In genomic region chr17:2547176-2547575, GRCh38 we compare ENCODE assay signal across 14 cellular contexts. TPM values are rescaled to one million over a fixed set of nuclear protein-coding genes. Genes with fewer than 3 reads are reported as not detected.
A peak's percentile ranks its signal among the peaks of the same experiment; 100 is the strongest.
DNase-seq lines count a peak whose midpoint lies in the region; ATAC-seq, FAIRE-seq and TF ChIP-seq lines count a peak whose summit lies in the region.
"Had no signal": no experiment of that assay in that cellular context is flagged by ENCODE, and none has a peak within 500 bp of the region (broad histone marks: within the 10 kb centered on the region; RNA-seq: fewer than 3 reads in every experiment).

No MANE protein-coding gene starts in this region.

- peaks cover 5% of the 10 kb centered on the region for H3K27me3 Mint-ChIP-seq in activated CD4-positive, alpha-beta T cell treated with anti-CD3 and anti-CD28 coated beads, Interleukin-2, amount 10 ng/mL, durations not matched to agents 7 days and 5 days

- no peak overlapping the region for H3K27ac ChIP-seq in brain microvascular endothelial cell
- H3K27ac ChIP-seq: thoracic aorta had no signal

- no peak for TF ChIP-seq CTCF in brain microvascular endothelial cell (IDR thresholded peaks at IDR 0.05; ENCODE audit: low read depth, low read length, missing control alignments)
- TF ChIP-seq CTCF in D721Med (IDR thresholded peaks at IDR 0.05; ENCODE audit: insufficient read depth, missing control alignments): no peak

- no peaks in the 10 kb centered on the region for H3K27me3 ChIP-seq in brain microvascular endothelial cell (replicated peaks)

- H3K9me3 Mint-ChIP-seq in activated CD4-positive, alpha-beta T cell treated with anti-CD3 and anti-CD28 coated beads, Interleukin-2, amount 10 ng/mL, durations not matched to agents 7 days and 5 days: no peaks in the 10 kb centered on the region
- H3K9me3 Mint-ChIP-seq: activated T-helper 2 cell treated with anti-CD3 and anti-CD28 coated beads, Interferon-gamma antibody, Interleukin-2, Interleukin-4, amounts not matched to agents 10 μg/mL and 5 μg/mL and 100 μg/mL, durations not matched to agents 14 hours and 24 hours and 36 hours had no signal

- POLR2A ChIA-PET in activated CD4-positive, alpha-beta T cell treated with anti-CD3 and anti-CD28 coated beads, Interleukin-2, amount 10 ng/mL, durations not matched to agents 7 days and 5 days (lab: Charles Lee): no interaction called here

- ATAC-seq in HG03108 (IDR thresholded peaks at IDR 0.05; ENCODE audit: unreplicated experiment): no peak
- ATAC-seq: right cardiac atrium had no signal

- in situ Hi-C loops in brain microvascular endothelial cell (cut with HindIII; ENCODE audit: low pct_ligation_motif_present, low sequenced_read_pairs): no loop called here

- H3K4me3 Mint-ChIP-seq in activated CD4-positive, alpha-beta T cell treated with anti-CD3 and anti-CD28 coated beads, Interleukin-2, amount 10 ng/mL, durations not matched to agents 7 days and 5 days: no peak overlapping the region

- H3K4me1 Mint-ChIP-seq in activated CD4-positive, alpha-beta T cell treated with anti-CD3 and anti-CD28 coated beads, Interleukin-2, amount 10 ng/mL, durations not matched to agents 7 days and 5 days: no peaks in the 10 kb centered on the region

- DNase-seq in Daoy (ENCODE audit: low read depth) (peak; percentile 26), LHCN-M2 (ENCODE audit: low read depth) (peak; percentile 30), brain microvascular endothelial cell (peak; percentile 6), D721Med (ENCODE audit: insufficient read length, low spot score) (no peak)
- no peak for DNase-seq in stimulated activated CD4-positive, alpha-beta T cell treated with anti-CD3 and anti-CD28 coated beads, Interleukin-4, amount 100 ng/mL, for 24 hours
- DNase-seq in activated CD4-positive, alpha-beta T cell treated with anti-CD3 and anti-CD28 coated beads, Interleukin-2, amount 10 ng/mL, durations not matched to agents 7 days and 5 days: no peak
- DNase-seq: activated CD4-positive, alpha-beta T cell treated with anti-CD3 and anti-CD28 coated beads for 48 hours; islet precursor cell; NCI-H1417 treated with DMSO at 0.1 percent for 48 hours; right cardiac atrium had no signal

- FAIRE-seq in islet of Langerhans (lab: Jason Lieb, UNC) (peak; percentile 56), D721Med (lab: Jason Lieb, UNC) (no peak)

- H3K36me3 ChIP-seq in brain microvascular endothelial cell (replicated peaks): no peaks in the 10 kb centered on the region
- H3K36me3 ChIP-seq: thoracic aorta had no signal

- H3K4me3 ChIP-seq in brain microvascular endothelial cell (ENCODE audit: low read depth, low read length): no peak overlapping the region
- H3K4me3 ChIP-seq: thoracic aorta had no signal

- CTCF ChIA-PET in activated CD4-positive, alpha-beta T cell treated with anti-CD3 and anti-CD28 coated beads, Interleukin-2, amount 10 ng/mL, durations not matched to agents 7 days and 5 days (lab: Charles Lee): interaction anchor here (0.6 to 1.0 kb wide), 8 partner anchors 10 to 958 kb away, joined by 3 to 6 read pairs (median 3); no protein-coding TSS in a partner anchor

- no peaks in the 10 kb centered on the region for H3K36me3 Mint-ChIP-seq in activated CD4-positive, alpha-beta T cell treated with anti-CD3 and anti-CD28 coated beads, Interleukin-2, amount 10 ng/mL, durations not matched to agents 7 days and 5 days (ENCODE audit: low read depth)

- H3K27ac Mint-ChIP-seq in activated CD4-positive, alpha-beta T cell treated with anti-CD3 and anti-CD28 coated beads, Interleukin-2, amount 10 ng/mL, durations not matched to agents 7 days and 5 days: no peak overlapping the region
- H3K27ac Mint-ChIP-seq: activated T-helper 2 cell treated with anti-CD3 and anti-CD28 coated beads, Interferon-gamma antibody, Interleukin-2, Interleukin-4, amounts not matched to agents 10 μg/mL and 5 μg/mL and 100 μg/mL, durations not matched to agents 14 hours and 24 hours and 36 hours had no signal

RNA-seq across cellular contexts. Expression of gene METTL16, which starts 35.5 kb away (rescaled TPM):
- total RNA-seq in Daoy (2014; rRNA removed; shearing (Covaris generic)): 20.2 and 21.2 TPM in 2 replicates
- 17.8 and 22.4 TPM in 2 replicates for total RNA-seq in LHCN-M2 (2014; rRNA removed)
- 9.3 TPM for polyA plus RNA-seq in LHCN-M2 (2012)
- 10 to 100 TPM; 27.8 to 29.9 TPM for total RNA-seq in activated CD4-positive, alpha-beta T cell treated with anti-CD3 and anti-CD28 coated beads, Interleukin-2, amount 10 ng/mL, durations not matched to agents 7 days and 5 days

RNA-seq across cellular contexts. Expression of gene PAFAH1B1, which starts 46.3 kb away (rescaled TPM):
- total RNA-seq in Daoy (2014; rRNA removed; shearing (Covaris generic)): 127 and 128 TPM in 2 replicates
- 59.1 and 89.2 TPM in 2 replicates for total RNA-seq in LHCN-M2 (2014; rRNA removed)
- polyA plus RNA-seq in LHCN-M2 (2012): 88.6 TPM
- total RNA-seq in activated CD4-positive, alpha-beta T cell treated with anti-CD3 and anti-CD28 coated beads, Interleukin-2, amount 10 ng/mL, durations not matched to agents 7 days and 5 days: 100 to 1,000 TPM; 165 to 169 TPM

Comparison
In these comparisons a context has a peak if more than half of its experiments do, and no peak if none do; other contexts are left out.
1. DNase-seq: peak in Daoy (single experiment), LHCN-M2 (single experiment) and brain microvascular endothelial cell (single experiment); none in D721Med (single experiment), stimulated activated CD4-positive, alpha-beta T cell treated with anti-CD3 and anti-CD28 coated beads, Interleukin-4, amount 100 ng/mL, for 24 hours (single experiment) and activated CD4-positive, alpha-beta T cell treated with anti-CD3 and anti-CD28 coated beads, Interleukin-2, amount 10 ng/mL, durations not matched to agents 7 days and 5 days (single experiment).